In genomic region chr12:64400041-64400440, GRCh38 we compare ENCODE assay signal across 1 cellular context.
TF ChIP-seq lines count a peak whose summit lies in the region.

No MANE protein-coding gene starts in this region.

TF ChIP-seq in K562, 482 proteins besides CTCF, POLR2A, EP300 and RAD21 (continued from another document and continues in another):
- TF ChIP-seq TEAD2 (tag; IDR thresholded peaks at IDR 0.05) (no peak), MYC (IDR thresholded peaks at IDR 0.05; ENCODE audit: low read depth, low read length) (no peak), MYC (CRISPR knock-in tag; IDR thresholded peaks at IDR 0.05; ENCODE audit: borderline replicate concordance, low read depth) (no peak), BCOR (IDR thresholded peaks at IDR 0.05) (no peak), SMARCE1 (IDR thresholded peaks at IDR 0.05) (peak; percentile 56; the same call in 1 of the 2 replicates), RAD51 (IDR thresholded peaks at IDR 0.05; ENCODE audit: borderline replicate concordance, low read depth) (no peak), NR2C2 (CRISPR knock-in tag; IDR thresholded peaks at IDR 0.05) (no peak), NR2C2 (tag; IDR thresholded peaks at IDR 0.05) (0 out of 2 replicates have a peak, but pooled peaks have one; percentile 13), CXXC5 (CRISPR knock-in tag; IDR thresholded peaks at IDR 0.05) (no peak), GATAD2B (IDR thresholded peaks at IDR 0.05; ENCODE audit: borderline replicate concordance) (no peak), SLC30A9 (CRISPR knock-in tag; IDR thresholded peaks at IDR 0.05) (no peak), SMARCB1 (IDR thresholded peaks at IDR 0.05; ENCODE audit: insufficient read length, low read depth) (no peak), RBBP5 (IDR thresholded peaks at IDR 0.05; ENCODE audit: borderline replicate concordance, insufficient read depth, low read length, poor library complexity, severe bottlenecking) (no peak), TRIM24 (IDR thresholded peaks at IDR 0.05) (no peak), HBP1 (CRISPR knock-in tag; IDR thresholded peaks at IDR 0.05) (no peak), ZFX (CRISPR knock-in tag; IDR thresholded peaks at IDR 0.05) (no peak), NR1H2 (CRISPR knock-in tag; IDR thresholded peaks at IDR 0.05) (no peak), PTRF (tag; IDR thresholded peaks at IDR 0.05) (no peak), BCLAF1 (IDR thresholded peaks at IDR 0.05; ENCODE audit: borderline replicate concordance in 1 of 2, control insufficient read depth in 1 of 2, low read depth in 2 of 2, low read length in 1 of 2) (no peak), ZBTB33 (CRISPR knock-in tag; IDR thresholded peaks at IDR 0.05) (no peak), GTF2A2 (tag; IDR thresholded peaks at IDR 0.05) (no peak), RCOR1 (IDR thresholded peaks at IDR 0.05; ENCODE audit: borderline replicate concordance in 1 of 2, low read depth in 2 of 2, low read length in 2 of 2) (peak in 1 of 2 experiments; percentile 75; a peak in 2 of 4 replicates), HMGN3 (IDR thresholded peaks at IDR 0.05; ENCODE audit: borderline replicate concordance, extremely low read depth, insufficient read length, low read depth, low read length) (no peak), RBM14 (IDR thresholded peaks at IDR 0.05; ENCODE audit: borderline replicate concordance, insufficient read depth, low read depth, low read length) (no peak), CGGBP1 (CRISPR knock-in tag; IDR thresholded peaks at IDR 0.05) (no peak), NR0B1 (IDR thresholded peaks at IDR 0.05; ENCODE audit: partially characterized antibody) (no peak), SMARCA4 (IDR thresholded peaks at IDR 0.05) (no peak; the same call in 1 of the 2 replicates), ILK (tag; IDR thresholded peaks at IDR 0.05; ENCODE audit: borderline replicate concordance, low read depth) (no peak), ZNF217 (CRISPR knock-in tag; IDR thresholded peaks at IDR 0.05) (no peak), NRF1 (conservative IDR thresholded peaks at IDR 0.05 in 1 of 2, IDR thresholded peaks at IDR 0.05 in 1 of 2) (peak; percentile 80 to 84), STAT6 (CRISPR knock-in tag; IDR thresholded peaks at IDR 0.05) (no peak), TCF7L2 (IDR thresholded peaks at IDR 0.05; ENCODE audit: low read depth, low read length) (no peak), RHOXF2B (CRISPR knock-in tag; conservative IDR thresholded peaks at IDR 0.05) (no peak), RBM17 (IDR thresholded peaks at IDR 0.05; ENCODE audit: borderline replicate concordance, low read depth, low read length) (no peak), TBP (optimal IDR thresholded peaks at IDR 0.05; ENCODE audit: low read depth, low read length) (no peak), EZH2 (IDR thresholded peaks at IDR 0.05; ENCODE audit: borderline replicate concordance, low read depth, low read length) (no peak), ZBTB17 (CRISPR knock-in tag; IDR thresholded peaks at IDR 0.05) (no peak), ZNF253 (CRISPR knock-in tag; conservative IDR thresholded peaks at IDR 0.05) (no peak), JUND (IDR thresholded peaks at IDR 0.05; ENCODE audit: borderline replicate concordance, low read depth, low read length) (peak; percentile 87), JUND (tag; IDR thresholded peaks at IDR 0.05; ENCODE audit: borderline replicate concordance, low read depth, low read length) (peak; percentile 35; the same call in 1 of the 3 replicates), FOXJ3 (CRISPR knock-in tag; IDR thresholded peaks at IDR 0.05) (no peak), HEY1 (CRISPR knock-in tag; IDR thresholded peaks at IDR 0.05; ENCODE audit: borderline replicate concordance) (no peak), FOSL1 (tag; conservative IDR thresholded peaks at IDR 0.05) (peak; percentile 92), SRF (CRISPR knock-in tag; IDR thresholded peaks at IDR 0.05) (no peak), ARID3B (CRISPR knock-in tag; IDR thresholded peaks at IDR 0.05; ENCODE audit: borderline replicate concordance) (no peak), ZNF140 (CRISPR knock-in tag; IDR thresholded peaks at IDR 0.05) (no peak), ZFP36 (IDR thresholded peaks at IDR 0.05; ENCODE audit: low read depth, low read length, partially characterized antibody) (no peak), THAP12 (CRISPR knock-in tag; IDR thresholded peaks at IDR 0.05) (no peak), ZNF830 (CRISPR knock-in tag; IDR thresholded peaks at IDR 0.05) (no peak), PTBP1 (IDR thresholded peaks at IDR 0.05; ENCODE audit: low read depth, low read length) (no peak), PPARD (CRISPR knock-in tag; IDR thresholded peaks at IDR 0.05) (no peak), KDM4B (IDR thresholded peaks at IDR 0.05; ENCODE audit: borderline replicate concordance in 2 of 2, low read depth in 1 of 2) (no peak), PKNOX1 (IDR thresholded peaks at IDR 0.05) (peak; percentile 61), TCFL5 (CRISPR knock-in tag; conservative IDR thresholded peaks at IDR 0.05) (no peak), RBFOX2 (IDR thresholded peaks at IDR 0.05; ENCODE audit: low read depth, low read length) (no peak), ETS2 (tag; IDR thresholded peaks at IDR 0.05; ENCODE audit: borderline replicate concordance, poor library complexity, severe bottlenecking) (no peak), ZSCAN32 (CRISPR knock-in tag; IDR thresholded peaks at IDR 0.05) (no peak), PHB (CRISPR knock-in tag; IDR thresholded peaks at IDR 0.05) (no peak), ZNF79 (CRISPR knock-in tag; IDR thresholded peaks at IDR 0.05; ENCODE audit: low read depth) (no peak), ARHGAP35 (IDR thresholded peaks at IDR 0.05; ENCODE audit: partially characterized antibody) (no peak), DACH1 (IDR thresholded peaks at IDR 0.05; ENCODE audit: partially characterized antibody) (peak; percentile 31), PYGO2 (tag; IDR thresholded peaks at IDR 0.05) (no peak)
